Comparison of ENCODE assay signal across 16 cellular contexts in the genomic region with DNA sequence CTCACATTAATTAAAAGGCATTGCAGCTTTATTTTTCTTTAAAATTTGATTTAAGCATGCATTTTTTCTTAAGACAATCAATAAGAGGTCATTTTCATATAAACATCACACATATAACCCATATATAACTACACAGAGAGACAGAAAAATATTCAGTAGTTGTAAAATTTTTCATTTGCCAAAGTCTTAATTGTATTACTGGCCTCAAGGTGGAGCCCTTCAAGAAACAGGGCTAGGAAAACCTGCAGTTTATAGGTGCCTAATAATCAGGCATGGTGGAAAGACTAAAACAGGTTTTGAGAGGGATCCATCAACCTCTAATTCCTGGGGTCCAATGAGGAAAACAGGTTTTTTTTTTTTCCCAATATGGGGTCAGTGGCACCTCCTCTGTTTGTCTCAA.
"Had no signal": no experiment of that assay in that cellular context is flagged by ENCODE, and none has a peak within 500 bp of the region (broad histone marks: within the 10 kb centered on the region; RNA-seq: fewer than 3 reads in every experiment).

No MANE protein-coding gene starts in this region.

- H3K27ac Mint-ChIP-seq: activated naive CD8-positive, alpha-beta T cell; naive thymus-derived CD8-positive, alpha-beta T cell; stimulated activated effector memory CD8-positive, alpha-beta T cell treated with anti-CD3 and anti-CD28 coated beads, Interleukin-12 subunit alpha, Interleukin-12 subunit beta, amount 100 ng/mL, for 72 hours had no signal

- H3K4me3 ChIP-seq: dorsolateral prefrontal cortex, heart left ventricle, mucosa of descending colon, right atrium auricular region, thyroid gland, uterus had no signal

- H3K36me3 ChIP-seq: heart left ventricle, right atrium auricular region, thyroid gland, uterus had no signal

- H3K27me3 Mint-ChIP-seq: activated naive CD8-positive, alpha-beta T cell; naive thymus-derived CD8-positive, alpha-beta T cell had no signal

- H3K27me3 ChIP-seq: dorsolateral prefrontal cortex, heart left ventricle, right atrium auricular region, thyroid gland, uterus had no signal

- H3K4me1 Mint-ChIP-seq: naive thymus-derived CD8-positive, alpha-beta T cell; stimulated activated effector memory CD8-positive, alpha-beta T cell treated with anti-CD3 and anti-CD28 coated beads, Interleukin-12 subunit alpha, Interleukin-12 subunit beta, amount 100 ng/mL, for 72 hours had no signal

- H3K4me3 Mint-ChIP-seq: activated naive CD8-positive, alpha-beta T cell; activated T-cell treated with anti-CD3 and anti-CD28 coated beads, Interleukin-2, amount 50 U/mL, for 4 hours; naive thymus-derived CD8-positive, alpha-beta T cell; stimulated activated effector memory CD8-positive, alpha-beta T cell treated with anti-CD3 and anti-CD28 coated beads, Interleukin-12 subunit alpha, Interleukin-12 subunit beta, amount 100 ng/mL, for 72 hours had no signal

- H3K27ac ChIP-seq: dorsolateral prefrontal cortex, heart left ventricle, right atrium auricular region, thyroid gland, uterus had no signal

- DNase-seq: activated CD4-positive, alpha-beta T cell treated with anti-CD3 and anti-CD28 coated beads, Interleukin-2, amount 50 U/mL, for 48 hours; activated CD4-positive, CD25-positive, alpha-beta regulatory T cell treated with anti-CD3 and anti-CD28 coated beads, Interleukin-2, amount 50 U/mL, for 72 hours; activated effector memory CD4-positive, alpha-beta T cell treated with anti-CD3 and anti-CD28 coated beads, Interleukin-2, amount 50 U/mL, for 16 hours; activated T-cell treated with anti-CD3 and anti-CD28 coated beads, Interleukin-2, amount 50 U/mL, for 4 hours; dorsolateral prefrontal cortex; foreskin melanocyte; heart left ventricle; mucosa of descending colon; naive thymus-derived CD8-positive, alpha-beta T cell; posterior cingulate gyrus; small intestine; thyroid gland; uterus had no signal

- H3K9me3 ChIP-seq: thyroid gland, uterus had no signal

- H3K4me1 ChIP-seq: heart left ventricle, right atrium auricular region, thyroid gland, uterus had no signal

- ATAC-seq: activated T-cell treated with anti-CD3 and anti-CD28 coated beads, Interleukin-2, amount 50 U/mL, for 4 hours; heart left ventricle; mucosa of descending colon; naive thymus-derived CD8-positive, alpha-beta T cell; stimulated activated effector memory CD8-positive, alpha-beta T cell treated with anti-CD3 and anti-CD28 coated beads, Interleukin-12 subunit alpha, Interleukin-12 subunit beta, amount 100 ng/mL, for 72 hours had no signal

- H3K36me3 Mint-ChIP-seq: activated naive CD8-positive, alpha-beta T cell; stimulated activated effector memory CD8-positive, alpha-beta T cell treated with anti-CD3 and anti-CD28 coated beads, Interleukin-12 subunit alpha, Interleukin-12 subunit beta, amount 100 ng/mL, for 72 hours had no signal
